1 cellular context compared by ENCODE assay signal in the genomic region with DNA sequence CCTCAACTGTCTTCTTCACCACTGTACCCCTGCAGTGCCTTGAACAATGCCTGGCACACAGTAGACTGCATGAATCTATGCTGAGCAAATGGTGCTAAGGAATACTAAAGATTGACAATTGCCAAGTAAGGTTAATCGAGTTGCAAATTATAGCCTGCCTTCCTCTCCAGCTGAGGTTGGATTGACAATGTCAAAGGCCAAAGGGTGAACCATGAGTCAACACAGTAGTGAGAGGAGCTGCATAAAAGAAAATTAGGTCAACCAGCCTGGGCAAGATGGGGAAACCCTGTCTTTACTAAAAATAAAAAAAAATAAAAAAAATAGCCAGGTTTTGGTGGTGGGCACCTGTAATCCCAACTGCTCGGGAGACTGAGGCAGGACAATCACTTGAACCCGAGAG.
TF ChIP-seq lines count a peak whose summit lies in the region.

No MANE protein-coding gene starts in this region.

TF ChIP-seq in GM12878, 131 proteins besides CTCF, POLR2A, EP300 and RAD21 (continued from another document):
- TF ChIP-seq, protein P1, sequence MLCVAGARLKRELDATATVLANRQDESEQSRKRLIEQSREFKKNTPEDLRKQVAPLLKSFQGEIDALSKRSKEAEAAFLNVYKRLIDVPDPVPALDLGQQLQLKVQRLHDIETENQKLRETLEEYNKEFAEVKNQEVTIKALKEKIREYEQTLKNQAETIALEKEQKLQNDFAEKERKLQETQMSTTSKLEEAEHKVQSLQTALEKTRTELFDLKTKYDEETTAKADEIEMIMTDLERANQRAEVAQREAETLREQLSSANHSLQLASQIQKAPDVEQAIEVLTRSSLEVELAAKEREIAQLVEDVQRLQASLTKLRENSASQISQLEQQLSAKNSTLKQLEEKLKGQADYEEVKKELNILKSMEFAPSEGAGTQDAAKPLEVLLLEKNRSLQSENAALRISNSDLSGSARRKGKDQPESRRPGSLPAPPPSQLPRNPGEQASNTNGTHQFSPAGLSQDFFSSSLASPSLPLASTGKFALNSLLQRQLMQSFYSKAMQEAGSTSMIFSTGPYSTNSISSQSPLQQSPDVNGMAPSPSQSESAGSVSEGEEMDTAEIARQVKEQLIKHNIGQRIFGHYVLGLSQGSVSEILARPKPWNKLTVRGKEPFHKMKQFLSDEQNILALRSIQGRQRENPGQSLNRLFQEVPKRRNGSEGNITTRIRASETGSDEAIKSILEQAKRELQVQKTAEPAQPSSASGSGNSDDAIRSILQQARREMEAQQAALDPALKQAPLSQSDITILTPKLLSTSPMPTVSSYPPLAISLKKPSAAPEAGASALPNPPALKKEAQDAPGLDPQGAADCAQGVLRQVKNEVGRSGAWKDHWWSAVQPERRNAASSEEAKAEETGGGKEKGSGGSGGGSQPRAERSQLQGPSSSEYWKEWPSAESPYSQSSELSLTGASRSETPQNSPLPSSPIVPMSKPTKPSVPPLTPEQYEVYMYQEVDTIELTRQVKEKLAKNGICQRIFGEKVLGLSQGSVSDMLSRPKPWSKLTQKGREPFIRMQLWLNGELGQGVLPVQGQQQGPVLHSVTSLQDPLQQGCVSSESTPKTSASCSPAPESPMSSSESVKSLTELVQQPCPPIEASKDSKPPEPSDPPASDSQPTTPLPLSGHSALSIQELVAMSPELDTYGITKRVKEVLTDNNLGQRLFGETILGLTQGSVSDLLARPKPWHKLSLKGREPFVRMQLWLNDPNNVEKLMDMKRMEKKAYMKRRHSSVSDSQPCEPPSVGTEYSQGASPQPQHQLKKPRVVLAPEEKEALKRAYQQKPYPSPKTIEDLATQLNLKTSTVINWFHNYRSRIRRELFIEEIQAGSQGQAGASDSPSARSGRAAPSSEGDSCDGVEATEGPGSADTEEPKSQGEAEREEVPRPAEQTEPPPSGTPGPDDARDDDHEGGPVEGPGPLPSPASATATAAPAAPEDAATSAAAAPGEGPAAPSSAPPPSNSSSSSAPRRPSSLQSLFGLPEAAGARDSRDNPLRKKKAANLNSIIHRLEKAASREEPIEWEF (IDR thresholded peaks at IDR 0.05; ENCODE audit: insufficient replicate concordance, low read depth, low read length) = no peak
- TF ChIP-seq JUNB (IDR thresholded peaks at IDR 0.05) = no peak
- no peak for TF ChIP-seq SMAD1 (IDR thresholded peaks at IDR 0.05; ENCODE audit: low read depth, partially characterized antibody)
- TF ChIP-seq BHLHE40 (IDR thresholded peaks at IDR 0.05; ENCODE audit: borderline replicate concordance in 1 of 2, low read depth in 2 of 2, low read length in 1 of 2) = no peak
- TF ChIP-seq, protein P2, sequence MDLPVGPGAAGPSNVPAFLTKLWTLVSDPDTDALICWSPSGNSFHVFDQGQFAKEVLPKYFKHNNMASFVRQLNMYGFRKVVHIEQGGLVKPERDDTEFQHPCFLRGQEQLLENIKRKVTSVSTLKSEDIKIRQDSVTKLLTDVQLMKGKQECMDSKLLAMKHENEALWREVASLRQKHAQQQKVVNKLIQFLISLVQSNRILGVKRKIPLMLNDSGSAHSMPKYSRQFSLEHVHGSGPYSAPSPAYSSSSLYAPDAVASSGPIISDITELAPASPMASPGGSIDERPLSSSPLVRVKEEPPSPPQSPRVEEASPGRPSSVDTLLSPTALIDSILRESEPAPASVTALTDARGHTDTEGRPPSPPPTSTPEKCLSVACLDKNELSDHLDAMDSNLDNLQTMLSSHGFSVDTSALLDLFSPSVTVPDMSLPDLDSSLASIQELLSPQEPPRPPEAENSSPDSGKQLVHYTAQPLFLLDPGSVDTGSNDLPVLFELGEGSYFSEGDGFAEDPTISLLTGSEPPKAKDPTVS (IDR thresholded peaks at IDR 0.05; ENCODE audit: low read depth, low read length) = no peak
- no peak for TF ChIP-seq IRF5 (IDR thresholded peaks at IDR 0.05; ENCODE audit: borderline replicate concordance)
- TF ChIP-seq MYB (IDR thresholded peaks at IDR 0.05; ENCODE audit: borderline replicate concordance, low read depth, low read length) = no peak
- TF ChIP-seq NR2F1 (conservative IDR thresholded peaks at IDR 0.05) = peak; percentile 53; the same call in 1 of the 2 replicates
- TF ChIP-seq TAF1 (IDR thresholded peaks at IDR 0.05; ENCODE audit: borderline replicate concordance, low read depth, low read length) = no peak
- TF ChIP-seq ZSCAN29 (IDR thresholded peaks at IDR 0.05) = no peak
